ENCODE assay signal across 1 cellular context in the genomic region with DNA sequence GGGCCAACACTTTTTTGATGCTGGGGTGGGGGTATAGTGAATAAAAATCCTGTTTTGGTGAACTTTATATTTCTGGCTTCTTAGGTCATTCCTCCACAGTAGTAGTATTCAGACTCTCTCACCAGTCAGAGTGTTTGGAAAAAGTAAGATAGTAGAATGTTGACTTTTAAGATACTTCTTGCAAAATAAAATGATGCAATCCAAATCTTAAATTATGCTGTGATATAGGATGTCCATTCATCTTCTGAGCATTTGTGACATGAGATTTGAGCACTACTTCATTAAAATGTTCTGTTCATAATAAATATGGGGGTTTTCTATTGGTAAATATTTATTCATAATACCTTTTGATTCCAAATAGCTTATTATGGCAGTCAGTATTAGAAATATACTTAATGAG.
TF ChIP-seq lines count a peak whose summit lies in the region.

No MANE protein-coding gene starts in this region.

TF ChIP-seq in K562, 482 proteins besides CTCF, POLR2A, EP300 and RAD21 (continued from another document):
- TF ChIP-seq, protein P1, sequence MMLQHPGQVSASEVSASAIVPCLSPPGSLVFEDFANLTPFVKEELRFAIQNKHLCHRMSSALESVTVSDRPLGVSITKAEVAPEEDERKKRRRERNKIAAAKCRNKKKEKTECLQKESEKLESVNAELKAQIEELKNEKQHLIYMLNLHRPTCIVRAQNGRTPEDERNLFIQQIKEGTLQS (IDR thresholded peaks at IDR 0.05), result peak; percentile 67
- TF ChIP-seq, protein P1 (CRISPR knock-in tag; conservative IDR thresholded peaks at IDR 0.05), result no peak
- TF ChIP-seq ZBTB8A (IDR thresholded peaks at IDR 0.05; ENCODE audit: partially characterized antibody) (no peak), PCBP1 (IDR thresholded peaks at IDR 0.05; ENCODE audit: low read depth, low read length, poor library complexity, severe bottlenecking) (no peak), MEIS2 (IDR thresholded peaks at IDR 0.05; ENCODE audit: partially characterized antibody) (no peak), MAFG (tag; conservative IDR thresholded peaks at IDR 0.05) (no peak), HNRNPK (IDR thresholded peaks at IDR 0.05; ENCODE audit: low read depth, low read length, poor library complexity, severe bottlenecking) (no peak), SREBF2 (CRISPR knock-in tag; IDR thresholded peaks at IDR 0.05) (no peak), PCBP2 (IDR thresholded peaks at IDR 0.05; ENCODE audit: low read depth, low read length, poor library complexity, severe bottlenecking) (no peak), SMAD2 (IDR thresholded peaks at IDR 0.05; ENCODE audit: low read depth, low read length) (no peak)
